7 cellular contexts compared by ENCODE assay signal in the genomic region with DNA sequence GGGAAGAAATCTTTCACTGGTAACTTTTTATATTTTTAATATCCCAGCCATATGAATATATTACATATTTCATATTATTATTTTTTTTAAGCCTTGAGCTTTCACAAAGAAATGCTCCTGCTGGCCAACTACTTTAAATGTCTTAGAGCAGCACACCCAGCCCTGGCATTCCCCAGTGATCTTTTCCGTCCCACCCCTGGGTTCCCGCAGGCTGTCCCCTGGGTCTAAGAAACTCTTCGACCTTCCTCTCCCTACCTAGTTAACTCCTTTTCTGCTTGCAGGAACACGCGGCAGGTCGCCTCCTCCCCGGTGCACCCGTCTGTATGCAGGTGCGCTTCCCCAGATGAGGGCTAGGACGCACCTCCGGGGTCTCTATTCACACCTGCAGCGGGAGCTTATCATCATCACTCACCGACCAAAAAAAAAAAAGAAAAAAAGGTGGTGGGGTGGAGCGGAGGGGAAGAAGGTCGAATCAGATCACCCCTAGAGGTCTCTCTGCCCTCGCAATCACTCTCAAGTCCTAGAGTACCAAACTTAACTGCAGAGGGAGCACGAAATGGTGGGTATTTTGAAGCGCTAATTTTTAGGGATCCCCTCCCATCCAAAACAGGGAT. TPM values are rescaled to one million over a fixed set of nuclear protein-coding genes. Genes with fewer than 3 reads are reported as not detected.
DNase-seq lines count a peak whose midpoint lies in the region; ATAC-seq and TF ChIP-seq lines count a peak whose summit lies in the region.

No MANE protein-coding gene starts in this region.

- peak; percentile 76 for DNase-seq in GM10248 (ENCODE audit: extremely low spot score)
- DNase-seq in SJCRH30, result peak in 1 of 2 experiments; percentile 11
- DNase-seq in brain microvascular endothelial cell, result no peak
- peak; percentile 25 for DNase-seq in stimulated activated CD8-positive, alpha-beta memory T cell treated with anti-CD3 and anti-CD28 coated beads, Interleukin-12 subunit alpha, Interleukin-12 subunit beta, amount 100 ng/mL, for 1 hour (ENCODE audit: low read depth)

- H3K4me1 ChIP-seq in HUES64 (ENCODE audit: insufficient read depth, low read length) (peaks cover 16% of the 10 kb centered on the region), SJCRH30 (peaks cover 6% of the 10 kb centered on the region)

- H3K9ac ChIP-seq in HUES64 (ENCODE audit: low read depth, low read length), result peak overlapping the region; percentile 92

- peak overlapping the region; percentile 86 for H3K27ac ChIP-seq in HUES64 (ENCODE audit: low read depth, low read length)
- peak overlapping the region; percentile 85 for H3K27ac ChIP-seq in SJCRH30
- peak overlapping the region; percentile 68 for H3K27ac ChIP-seq in brain microvascular endothelial cell
- H3K27ac ChIP-seq in layer of hippocampus (ENCODE audit: low read depth, low read length), result peak overlapping the region; percentile 88

- TF ChIP-seq CTCF in GM10248 (IDR thresholded peaks at IDR 0.05; ENCODE audit: control extremely low read depth, extremely low read depth, low read depth, missing control alignments) (peak; percentile 50), brain microvascular endothelial cell (IDR thresholded peaks at IDR 0.05; ENCODE audit: low read depth, low read length, missing control alignments) (peak; percentile 18)

- peaks cover 13% of the 10 kb centered on the region for H3K36me3 ChIP-seq in HUES64 (ENCODE audit: insufficient read depth, low read length)
- H3K36me3 ChIP-seq in SJCRH30, result peaks cover 12% of the 10 kb centered on the region
- peaks cover 6% of the 10 kb centered on the region for H3K36me3 ChIP-seq in brain microvascular endothelial cell (replicated peaks)

- POLR2A ChIA-PET in GM10248 (lab: Yijun Ruan, JAX), result interaction anchor here (0.6 kb wide), 6 partner anchors 27 to 401 kb away, joined by 3 to 7 read pairs (median 5); no protein-coding TSS in a partner anchor

- H3K4me3 ChIP-seq in HUES64 (ENCODE audit: low read length) (peak overlapping the region; percentile 96), SJCRH30 (peak overlapping the region; percentile 93), brain microvascular endothelial cell (ENCODE audit: low read depth, low read length) (peak overlapping the region; percentile 95)

- 1% methylated on average over 13 of the region's 18 CpGs for WGBS in HUES64

- in situ Hi-C loops in brain microvascular endothelial cell (cut with HindIII; ENCODE audit: low pct_ligation_motif_present, low sequenced_read_pairs), result no loop called here

- 0 out of 2 replicates have a peak, but pooled peaks cover 1% of the 10 kb centered on the region for H3K9me3 ChIP-seq in HUES64 (ENCODE audit: insufficient read depth, low read depth, low read length)
- H3K9me3 ChIP-seq in SJCRH30 (replicated peaks), result no peaks in the 10 kb centered on the region

- CTCF ChIA-PET in GM10248 (lab: Yijun Ruan, JAX), result interaction anchor here (0.7 to 2.5 kb wide), 7 partner anchors 9 to 300 kb away, joined by 3 to 11 read pairs (median 4); no protein-coding TSS in a partner anchor

- ATAC-seq in GM21529 (IDR thresholded peaks at IDR 0.05; ENCODE audit: unreplicated experiment), result peak; percentile 53

- no peaks in the 10 kb centered on the region for H3K27me3 ChIP-seq in HUES64 (ENCODE audit: insufficient read depth, low read length)
- H3K27me3 ChIP-seq in SJCRH30, result no peaks in the 10 kb centered on the region
- H3K27me3 ChIP-seq in brain microvascular endothelial cell (replicated peaks), result no peaks in the 10 kb centered on the region
- H3K27me3 ChIP-seq in layer of hippocampus (ENCODE audit: control insufficient read depth, insufficient read depth, low read length), result no peaks in the 10 kb centered on the region

RNA-seq across cellular contexts. Expression of a gene that starts 0.7 kb away (rescaled TPM):
- 16.7 TPM for polyA plus RNA-seq in HUES64 (2013, experiment 1 of 2)
- polyA plus RNA-seq in HUES64 (2013, experiment 2 of 2), result 25.7 TPM
- total RNA-seq in SJCRH30 (2014; rRNA removed; shearing (Covaris generic)), result 31.5 and 43.1 TPM in 2 replicates

RNA-seq across cellular contexts. Expression of a gene that starts 38.6 kb away (rescaled TPM):
- not detected for polyA plus RNA-seq in HUES64 (2013, experiment 1 of 2)
- polyA plus RNA-seq in HUES64 (2013, experiment 2 of 2), result not detected
- total RNA-seq in SJCRH30 (2014; rRNA removed; shearing (Covaris generic)), result not detected in 2 replicates

RNA-seq across cellular contexts. Expression of a gene that starts 57.8 kb away (rescaled TPM):
- 45.9 TPM for polyA plus RNA-seq in HUES64 (2013, experiment 1 of 2)
- 49.1 TPM for polyA plus RNA-seq in HUES64 (2013, experiment 2 of 2)
- 85.6 and 88.5 TPM in 2 replicates for total RNA-seq in SJCRH30 (2014; rRNA removed; shearing (Covaris generic))
